In genomic region chr5:150615141-150615699, GRCh38 we compare ENCODE assay signal across 9 cellular contexts. TPM values are rescaled to one million over a fixed set of nuclear protein-coding genes. Genes with fewer than 3 reads are reported as not detected.
DNase-seq lines count a peak whose midpoint lies in the region; ATAC-seq, FAIRE-seq and TF ChIP-seq lines count a peak whose summit lies in the region.
"Had no signal": no experiment of that assay in that cellular context is flagged by ENCODE, and none has a peak within 500 bp of the region (broad histone marks: within the 10 kb centered on the region; RNA-seq: fewer than 3 reads in every experiment).

No MANE protein-coding gene starts in this region.

- no peaks in the 10 kb centered on the region for H3K79me2 ChIP-seq in astrocyte (ENCODE audit: insufficient read depth, low read length)

- H3K9me3 Mint-ChIP-seq in astrocyte (ENCODE audit: unreplicated experiment) = no peaks in the 10 kb centered on the region
- H3K9me3 Mint-ChIP-seq: activated T-cell treated with anti-CD3 and anti-CD28 coated beads, Interleukin-2, amount 50 U/mL, for 72 hours had no signal

- no peak overlapping the region for H2AFZ ChIP-seq in astrocyte (ENCODE audit: low read depth, low read length)

- H3K4me1 ChIP-seq in astrocyte (ENCODE audit: insufficient read depth, low read length) (peaks cover 38% of the 10 kb centered on the region), right atrium auricular region (peaks cover 2 to 99% of the 10 kb centered on the region in 2 donors), skeletal muscle satellite cell (ENCODE audit: control insufficient read depth, insufficient read depth, low read length) (peaks cover 36% of the 10 kb centered on the region)

- FAIRE-seq in astrocyte (lab: Jason Lieb, UNC) = no peak

- H3K4me2 ChIP-seq in astrocyte (ENCODE audit: low read length) (peak overlapping the region; percentile 65), skeletal muscle satellite cell (ENCODE audit: low read length) (peak overlapping the region; percentile 73)

- H4K20me1 ChIP-seq in astrocyte (ENCODE audit: insufficient read depth, low read length) = no peaks in the 10 kb centered on the region

- H3K27me3 ChIP-seq in astrocyte (ENCODE audit: insufficient read depth, low read length) = peaks cover 3% of the 10 kb centered on the region
- no peaks in the 10 kb centered on the region for H3K27me3 ChIP-seq in right atrium auricular region
- H3K27me3 ChIP-seq in skeletal muscle satellite cell (ENCODE audit: control insufficient read depth, insufficient read depth, low read length) = peaks cover 24% of the 10 kb centered on the region

- no peak for ATAC-seq in GM19035 (IDR thresholded peaks at IDR 0.05; ENCODE audit: unreplicated experiment)
- no peak for ATAC-seq in GM18868 (IDR thresholded peaks at IDR 0.05; ENCODE audit: unreplicated experiment)
- ATAC-seq: activated T-cell treated with anti-CD3 and anti-CD28 coated beads, Interleukin-2, amount 50 U/mL, for 72 hours had no signal

- peak overlapping the region; percentile 11 for H3K27ac ChIP-seq in astrocyte (ENCODE audit: low read depth, low read length)
- peak overlapping the region; percentile 89 to 99 for H3K27ac ChIP-seq in right atrium auricular region

- no peak overlapping the region for H3K4me3 Mint-ChIP-seq in astrocyte (ENCODE audit: unreplicated experiment)
- H3K4me3 Mint-ChIP-seq: activated T-cell treated with anti-CD3 and anti-CD28 coated beads, Interleukin-2, amount 50 U/mL, for 72 hours had no signal

- H3K27me3 Mint-ChIP-seq in astrocyte (ENCODE audit: low read depth, unreplicated experiment) = peaks cover 60% of the 10 kb centered on the region

- H3K36me3 ChIP-seq in astrocyte (ENCODE audit: insufficient read depth, low read length) = no peaks in the 10 kb centered on the region
- no peaks in the 10 kb centered on the region for H3K36me3 ChIP-seq in right atrium auricular region
- H3K36me3 ChIP-seq in skeletal muscle satellite cell (ENCODE audit: insufficient read depth, low read length) = no peaks in the 10 kb centered on the region

- H3K4me3 ChIP-seq in astrocyte (ENCODE audit: insufficient read depth, low read depth, low read length) (no peak overlapping the region), right atrium auricular region (peak overlapping the region in 1 of 2 donors; percentile 20), skeletal muscle satellite cell (ENCODE audit: low read length) (peak overlapping the region; percentile 8)

- peaks cover 12% of the 10 kb centered on the region for H3K4me1 Mint-ChIP-seq in astrocyte (ENCODE audit: low read depth, unreplicated experiment)

- H3K9me3 ChIP-seq in astrocyte (ENCODE audit: insufficient read depth, low read depth, low read length) (no peaks in the 10 kb centered on the region), right atrium auricular region (no peaks in the 10 kb centered on the region), skeletal muscle satellite cell (replicated peaks; ENCODE audit: low read length) (no peaks in the 10 kb centered on the region)

- peak overlapping the region; percentile 47 for H3K27ac Mint-ChIP-seq in astrocyte (ENCODE audit: unreplicated experiment)
- H3K27ac Mint-ChIP-seq: activated T-cell treated with anti-CD3 and anti-CD28 coated beads, Interleukin-2, amount 50 U/mL, for 72 hours had no signal

- TF ChIP-seq CTCF in astrocyte (IDR thresholded peaks at IDR 0.05; ENCODE audit: insufficient read depth, low read depth, low read length) = no peak
- TF ChIP-seq CTCF in right atrium auricular region (IDR thresholded peaks at IDR 0.05) = no peak

- peak; percentile 38 for DNase-seq in Daoy (ENCODE audit: low read depth)
- peak; percentile 83 for DNase-seq in astrocyte (ENCODE audit: low read depth)
- DNase-seq in right atrium auricular region (ENCODE audit: low spot score) = no peak
- DNase-seq in activated CD4-positive, alpha-beta T cell treated with anti-CD3 and anti-CD28 coated beads, Interleukin-2, amount 50 U/mL, for 1 hour = no peak
- DNase-seq in NOMO-1 treated with dmso at 0.1 percent for 144 hours (lab: John Stamatoyannopoulos, UW; ENCODE audit: unreplicated experiment) = no peak
- DNase-seq: activated T-cell treated with anti-CD3 and anti-CD28 coated beads, Interleukin-2, amount 50 U/mL, for 72 hours had no signal

- H3K9ac ChIP-seq in astrocyte (ENCODE audit: low read length) (peak overlapping the region; percentile 28), skeletal muscle satellite cell (ENCODE audit: low read depth, low read length) (no peak overlapping the region)

- H3K36me3 Mint-ChIP-seq in astrocyte (ENCODE audit: low read depth, unreplicated experiment) = no peaks in the 10 kb centered on the region

RNA-seq across cellular contexts. Expression of gene SYNPO, which starts 25.2 kb away (rescaled TPM):
- 4.5 and 5.4 TPM in 2 replicates for total RNA-seq in Daoy (2014; rRNA removed; shearing (Covaris generic))
- total RNA-seq in astrocyte (40.2 and 68.9 TPM in 2 replicates), right atrium auricular region (100 to 1,000 TPM; 369 to 413 TPM)
- total RNA-seq in skeletal muscle satellite cell (2012; rRNA removed) = 2.3 and 3.3 TPM in 2 replicates

RNA-seq across cellular contexts. Expression of gene MYOZ3, which starts 45.8 kb away (rescaled TPM):
- total RNA-seq in Daoy (2014; rRNA removed; shearing (Covaris generic)) = 0.09 TPM in 1 of 2 replicates, not detected in the other
- total RNA-seq in astrocyte = 5.5 and 9.4 TPM in 2 replicates
- total RNA-seq in right atrium auricular region = 1 to 10 TPM; 2.0 to 3.5 TPM
- under 0.01 TPM in 1 of 2 replicates, not detected in the other for total RNA-seq in skeletal muscle satellite cell (2012; rRNA removed)

Comparison
In these comparisons a context has a peak if more than half of its experiments do, and no peak if none do; other contexts are left out.
1. DNase-seq: peak in Daoy (single experiment) and astrocyte (single experiment); none in right atrium auricular region (single experiment), activated CD4-positive, alpha-beta T cell treated with anti-CD3 and anti-CD28 coated beads, Interleukin-2, amount 50 U/mL, for 1 hour (single experiment) and NOMO-1 treated with dmso at 0.1 percent for 144 hours (single experiment).